In genomic region chr9:104071589-104071988, GRCh38 we compare ENCODE assay signal across 28 cellular contexts.
"Had no signal": no experiment of that assay in that cellular context is flagged by ENCODE, and none has a peak within 500 bp of the region (broad histone marks: within the 10 kb centered on the region; RNA-seq: fewer than 3 reads in every experiment).

No MANE protein-coding gene starts in this region.

- H3K36me3 Mint-ChIP-seq: memory B cell; natural killer cell; stimulated activated memory B cell treated with anti-CD40 and anti-IgM and Interleukin-4, amounts not matched to agents 10 μg/mL and 1 μg/mL and 100 μg/mL, for 72 hours had no signal

- H3K4me3 ChIP-seq: dorsolateral prefrontal cortex, esophagus muscularis mucosa, gastroesophageal sphincter, heart left ventricle, hepatocyte, lung, ovary, psoas muscle, sigmoid colon, spleen, suprapubic skin, transverse colon, upper lobe of right lung, uterus had no signal

- ATAC-seq: foreskin keratinocyte; gastroesophageal sphincter; heart left ventricle; left lobe of liver; natural killer cell; psoas muscle; right cardiac atrium; stimulated activated memory B cell treated with anti-CD40 and anti-IgM and Interleukin-4, amounts not matched to agents 10 μg/mL and 1 μg/mL and 100 μg/mL, for 72 hours; upper lobe of right lung had no signal

- H3K9me3 ChIP-seq: esophagus muscularis mucosa, gastroesophageal sphincter, heart left ventricle, ovary, psoas muscle, sigmoid colon, spleen, suprapubic skin, transverse colon, upper lobe of right lung, uterus had no signal

- H3K4me3 Mint-ChIP-seq: endodermal cell; memory B cell; natural killer cell; stimulated activated memory B cell treated with anti-CD40 and anti-IgM and Interleukin-4, amounts not matched to agents 10 μg/mL and 1 μg/mL and 100 μg/mL, for 72 hours; stimulated activated naive CD8-positive, alpha-beta T cell treated with anti-CD3 and anti-CD28 coated beads, Interleukin-15, Interleukin-2, amounts not matched to agents 100 ng/mL and 50 ng/mL, for 24 hours had no signal

- H3K27ac ChIP-seq: dorsolateral prefrontal cortex, epithelial cell of prostate, esophagus muscularis mucosa, foreskin keratinocyte, gastroesophageal sphincter, heart left ventricle, hepatocyte, ovary, psoas muscle, spleen, suprapubic skin, transverse colon, upper lobe of right lung, uterus had no signal

- H3K36me3 ChIP-seq: esophagus muscularis mucosa, gastroesophageal sphincter, heart left ventricle, ovary, sigmoid colon, spleen, suprapubic skin, transverse colon, upper lobe of right lung, uterus had no signal

- H3K27me3 ChIP-seq: dorsolateral prefrontal cortex, esophagus muscularis mucosa, foreskin keratinocyte, gastroesophageal sphincter, heart left ventricle, hepatocyte, ovary, sigmoid colon, spleen, suprapubic skin, transverse colon, upper lobe of right lung, uterus had no signal

- DNase-seq: dorsolateral prefrontal cortex; effector CD8-positive, alpha-beta T cell; endodermal cell; foreskin keratinocyte; heart left ventricle; kidney; natural killer cell; occipital lobe; ovary; posterior cingulate gyrus; psoas muscle; right cardiac atrium; sigmoid colon; spleen; stimulated activated CD4-positive, alpha-beta T cell treated with anti-CD3 and anti-CD28 coated beads, Interleukin-4, amount 100 ng/mL, for 4 hours; transverse colon; upper lobe of right lung; uterus had no signal

- H3K9me3 Mint-ChIP-seq: endodermal cell; memory B cell; natural killer cell; stimulated activated memory B cell treated with anti-CD40 and anti-IgM and Interleukin-4, amounts not matched to agents 10 μg/mL and 1 μg/mL and 100 μg/mL, for 72 hours; stimulated activated naive CD8-positive, alpha-beta T cell treated with anti-CD3 and anti-CD28 coated beads, Interleukin-15, Interleukin-2, amounts not matched to agents 100 ng/mL and 50 ng/mL, for 24 hours had no signal

- H3K27ac Mint-ChIP-seq: endodermal cell; memory B cell; natural killer cell; stimulated activated memory B cell treated with anti-CD40 and anti-IgM and Interleukin-4, amounts not matched to agents 10 μg/mL and 1 μg/mL and 100 μg/mL, for 72 hours; stimulated activated naive CD8-positive, alpha-beta T cell treated with anti-CD3 and anti-CD28 coated beads, Interleukin-15, Interleukin-2, amounts not matched to agents 100 ng/mL and 50 ng/mL, for 24 hours had no signal

- H3K4me1 Mint-ChIP-seq: endodermal cell; memory B cell; natural killer cell; stimulated activated memory B cell treated with anti-CD40 and anti-IgM and Interleukin-4, amounts not matched to agents 10 μg/mL and 1 μg/mL and 100 μg/mL, for 72 hours had no signal

- H3K4me1 ChIP-seq: spleen, suprapubic skin, uterus had no signal
